8 cellular contexts compared by ENCODE assay signal in the genomic region with DNA sequence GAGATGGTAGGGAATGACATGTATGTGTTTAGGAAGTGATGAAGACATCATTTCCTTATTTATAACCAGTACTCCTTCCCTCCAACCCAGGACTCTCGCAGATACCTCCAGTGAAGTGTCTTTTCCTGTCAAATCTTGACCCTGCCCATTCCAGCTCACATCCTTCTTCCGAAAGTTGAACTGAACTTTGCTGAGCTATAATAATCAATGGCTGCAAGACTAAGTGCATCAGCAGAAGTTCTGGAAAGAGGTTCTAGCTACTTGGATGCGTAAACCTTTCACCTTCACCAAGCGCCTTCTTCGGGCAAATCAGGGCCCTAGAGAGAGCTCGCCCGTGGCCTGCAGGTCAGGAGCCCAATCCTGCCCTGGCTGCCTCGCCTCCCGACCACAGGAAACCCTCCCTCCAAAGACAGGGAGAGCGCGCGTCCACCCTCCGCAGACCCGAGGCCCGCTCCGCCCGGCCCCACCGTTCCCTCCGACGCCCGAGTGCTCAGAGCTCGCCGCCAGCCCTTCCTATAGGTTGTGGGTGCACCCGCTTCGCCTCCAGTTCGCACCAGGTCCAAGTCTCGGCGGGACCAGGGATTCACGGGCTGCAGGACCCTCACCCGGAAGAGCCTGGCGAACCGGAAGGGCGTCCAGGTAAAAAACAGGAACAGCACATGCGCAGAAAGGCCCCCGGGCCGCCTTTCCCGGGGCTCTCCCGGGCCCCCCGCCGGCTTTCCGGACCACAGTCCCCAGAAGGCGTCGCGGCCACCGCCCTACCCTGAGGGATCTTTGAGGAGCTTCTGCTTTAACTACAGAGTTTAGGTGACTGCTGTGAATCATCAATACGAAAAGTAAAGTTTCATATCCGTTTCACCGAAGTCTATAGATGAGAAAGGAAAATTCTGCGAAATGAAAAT. TPM values are rescaled to one million over a fixed set of nuclear protein-coding genes. Genes with fewer than 3 reads are reported as not detected.
DNase-seq lines count a peak whose midpoint lies in the region; ATAC-seq and TF ChIP-seq lines count a peak whose summit lies in the region.

TSS of gene ZNF334 (minus strand) at position 617 of the 902 bp plus-strand sequence. CDS start 1,457 bp downstream, outside the sequence.

- ATAC-seq in GM19455 (IDR thresholded peaks at IDR 0.05; ENCODE audit: unreplicated experiment): no peak

- peaks cover 10% of the 10 kb centered on the region for H3K9me3 Mint-ChIP-seq in activated CD4-positive, alpha-beta T cell treated with anti-CD3 and anti-CD28 coated beads, Interleukin-2, amount 10 ng/mL, durations not matched to agents 7 days and 5 days

- H3K27me3 ChIP-seq in fibroblast of lung (ENCODE audit: control insufficient read depth, insufficient read depth, low read length) (no peaks in the 10 kb centered on the region), stomach smooth muscle (ENCODE audit: control insufficient read depth in 1 of 2, insufficient read depth in 2 of 2, low read length in 2 of 2) (peaks cover 0 to 3% of the 10 kb centered on the region in 2 donors)

- no peaks in the 10 kb centered on the region for H3K79me2 ChIP-seq in fibroblast of lung (ENCODE audit: control insufficient read depth, insufficient read depth, low read length)

- H2AFZ ChIP-seq in fibroblast of lung (ENCODE audit: low read length): peak within 1 kb of the TSS; percentile 32

- POLR2A ChIA-PET in activated CD4-positive, alpha-beta T cell treated with anti-CD3 and anti-CD28 coated beads, Interleukin-2, amount 10 ng/mL, durations not matched to agents 7 days and 5 days (lab: Charles Lee): interaction anchor here (0.6 kb wide), 2 partner anchors 45 to 395 kb away, joined by 3 read pairs; no protein-coding TSS in a partner anchor

- no peaks in the 10 kb centered on the region for H3K4me1 ChIP-seq in fibroblast of lung (ENCODE audit: control insufficient read depth, extremely low read depth, insufficient read depth, low read length)
- H3K4me1 ChIP-seq in stomach smooth muscle (ENCODE audit: control insufficient read depth, insufficient read depth, low read length): peaks cover 4% of the 10 kb centered on the region

- H4K20me1 ChIP-seq in fibroblast of lung (ENCODE audit: control insufficient read depth, extremely low read depth, insufficient read depth, low read length): no peaks in the 10 kb centered on the region

- H3K4me3 ChIP-seq in fibroblast of lung (replicated peaks in 1 of 4; ENCODE audit: control extremely low read depth in 1 of 4, insufficient read depth in 1 of 4, low read depth in 3 of 4, low read length in 4 of 4) (peak within 1 kb of the TSS; percentile 29 to 91 (median 55)), stomach smooth muscle (ENCODE audit: low read length in 2 of 2) (peak within 1 kb of the TSS; percentile 90 to 93)

- peak within 1 kb of the TSS; percentile 73 for H3K4me2 ChIP-seq in fibroblast of lung (ENCODE audit: extremely low read depth, insufficient read depth, low read length)

- H3K36me3 ChIP-seq in fibroblast of lung (ENCODE audit: control insufficient read depth, insufficient read depth, low read length) (no peaks in the 10 kb centered on the region), stomach smooth muscle (ENCODE audit: control insufficient read depth in 2 of 2, insufficient read depth in 2 of 2, low read length in 2 of 2) (no peaks in the 10 kb centered on the region)

- no peak for TF ChIP-seq CTCF in fibroblast of lung (conservative IDR thresholded peaks at IDR 0.05 in 1 of 2, IDR thresholded peaks at IDR 0.05 in 1 of 2; ENCODE audit: low read depth in 1 of 2, low read length in 2 of 2)

- H3K27ac Mint-ChIP-seq in activated CD4-positive, alpha-beta T cell treated with anti-CD3 and anti-CD28 coated beads, Interleukin-2, amount 10 ng/mL, durations not matched to agents 7 days and 5 days: peak within 1 kb of the TSS; percentile 52

- no peak within 1 kb of the TSS for H3K27ac ChIP-seq in fibroblast of lung (ENCODE audit: insufficient read depth, low read length)
- H3K27ac ChIP-seq in stomach smooth muscle (ENCODE audit: low read length): peak within 1 kb of the TSS; percentile 26

- H3K9ac ChIP-seq in fibroblast of lung (ENCODE audit: insufficient read depth, low read length) (no peak within 1 kb of the TSS), stomach smooth muscle (ENCODE audit: low read length in 2 of 2) (peak within 1 kb of the TSS; percentile 64 to 74)

- CTCF ChIA-PET in activated CD4-positive, alpha-beta T cell treated with anti-CD3 and anti-CD28 coated beads, Interleukin-2, amount 10 ng/mL, durations not matched to agents 7 days and 5 days (lab: Charles Lee): interaction anchor here (0.9 to 1.5 kb wide), 6 partner anchors 9 to 164 kb away, joined by 3 to 6 read pairs (median 3); partner anchors contain the start of gene OCSTAMP

- peaks cover 19% of the 10 kb centered on the region for H3K27me3 Mint-ChIP-seq in activated CD4-positive, alpha-beta T cell treated with anti-CD3 and anti-CD28 coated beads, Interleukin-2, amount 10 ng/mL, durations not matched to agents 7 days and 5 days

- H3K4me3 Mint-ChIP-seq in activated CD4-positive, alpha-beta T cell treated with anti-CD3 and anti-CD28 coated beads, Interleukin-2, amount 10 ng/mL, durations not matched to agents 7 days and 5 days: peak within 1 kb of the TSS; percentile 71

- DNase-seq in activated T-cell treated with anti-CD3 and anti-CD28 coated beads for 48 hours (ENCODE audit: low read depth) (peak; percentile 48), NCI-H1417 treated with DMSO at 0.1 percent for 48 hours (lab: John Stamatoyannopoulos, UW) (peak; percentile 35), fibroblast of lung (ENCODE audit: low read depth in 2 of 2) (peak; percentile 44 to 65), myocyte (ENCODE audit: low read depth) (peak; percentile 2)
- DNase-seq in activated T-cell treated with anti-CD3 and anti-CD28 coated beads, Interleukin-2, amount 50 U/mL, for 1 hour: no peak
- DNase-seq in activated CD4-positive, alpha-beta T cell treated with anti-CD3 and anti-CD28 coated beads, Interleukin-2, amount 10 ng/mL, durations not matched to agents 7 days and 5 days: peak; percentile 15

- no peaks in the 10 kb centered on the region for H3K9me3 ChIP-seq in fibroblast of lung (ENCODE audit: control insufficient read depth, insufficient read depth, low read depth, low read length)
- no peaks in the 10 kb centered on the region for H3K9me3 ChIP-seq in stomach smooth muscle (ENCODE audit: control insufficient read depth in 2 of 2, low read length in 2 of 2)

- peaks cover 15% of the 10 kb centered on the region for H3K4me1 Mint-ChIP-seq in activated CD4-positive, alpha-beta T cell treated with anti-CD3 and anti-CD28 coated beads, Interleukin-2, amount 10 ng/mL, durations not matched to agents 7 days and 5 days

- peaks cover 9% of the 10 kb centered on the region for H3K36me3 Mint-ChIP-seq in activated CD4-positive, alpha-beta T cell treated with anti-CD3 and anti-CD28 coated beads, Interleukin-2, amount 10 ng/mL, durations not matched to agents 7 days and 5 days (ENCODE audit: low read depth)

RNA-seq across cellular contexts. Expression of gene ZNF334, which starts in this region (rescaled TPM):
- under 1 TPM; 0.50 to 0.71 TPM for total RNA-seq in activated CD4-positive, alpha-beta T cell treated with anti-CD3 and anti-CD28 coated beads, Interleukin-2, amount 10 ng/mL, durations not matched to agents 7 days and 5 days
- total RNA-seq in fibroblast of lung (5.1 and 7.9 TPM in 2 replicates), myocyte (not detected in 2 replicates)
- polyA plus RNA-seq in fibroblast of lung: 0.99 and 2.2 TPM in 2 replicates
- polyA plus RNA-seq in fibroblast of lung (2012): 0.49 and 1.6 TPM in 2 replicates
- polyA minus RNA-seq in fibroblast of lung (ENCODE audit: low replicate concordance): 0.11 TPM in 1 of 2 replicates, not detected in the other
- polyA plus RNA-seq in myocyte (2012): 0.04 TPM

Comparison
In these comparisons a context has a peak if more than half of its experiments do, and no peak if none do; other contexts are left out.
1. Peak in DNase-seq in activated CD4-positive, alpha-beta T cell treated with anti-CD3 and anti-CD28 coated beads, Interleukin-2, amount 10 ng/mL, durations not matched to agents 7 days and 5 days; RNA of the gene not detected or under 1 TPM.
2. Peak in DNase-seq in myocyte; RNA of the gene not detected or under 1 TPM.